Comparison of ENCODE assay signal across 1 cellular context in the genomic region with DNA sequence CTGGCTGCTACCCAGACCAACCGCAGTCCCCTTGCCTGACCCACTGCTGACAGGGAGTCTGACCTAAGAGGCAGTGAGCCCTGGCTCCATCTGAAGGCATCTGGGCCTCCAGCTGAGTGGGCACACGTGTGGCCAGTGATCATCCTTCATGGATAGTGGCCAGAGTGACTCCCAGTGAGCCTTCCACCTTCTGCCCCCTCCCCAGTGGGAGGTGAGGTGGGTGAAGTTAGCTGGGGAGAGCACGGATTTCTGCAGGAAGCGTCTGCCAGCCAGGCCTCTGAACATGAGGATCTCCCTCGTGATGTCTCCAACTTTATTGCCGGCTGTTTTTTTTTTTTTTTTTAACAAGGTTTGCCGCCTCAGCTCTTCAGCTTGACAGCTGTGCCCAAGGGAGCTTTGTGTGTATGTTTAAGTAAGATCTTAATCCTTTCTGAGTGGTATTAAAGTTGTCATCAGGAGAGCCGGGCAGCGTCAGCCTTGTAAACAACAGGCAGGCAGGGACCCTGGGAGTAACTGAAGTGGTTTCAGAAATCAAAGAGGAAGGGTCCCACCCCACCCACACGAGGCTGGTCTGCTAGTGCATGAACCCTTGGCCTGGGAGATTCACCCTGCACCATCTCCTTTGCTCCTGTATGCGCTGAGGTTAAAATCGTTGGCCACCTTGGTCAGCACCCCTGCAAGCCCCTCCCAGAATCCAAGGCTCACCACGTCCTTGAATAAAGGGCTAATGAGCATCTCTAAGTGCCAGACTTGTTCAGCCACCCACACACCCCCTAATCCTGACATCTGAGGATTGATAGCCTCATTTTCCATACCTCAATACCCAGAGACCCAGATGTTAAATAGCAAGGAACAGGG.
TF ChIP-seq lines count a peak whose summit lies in the region.

No MANE protein-coding gene starts in this region.

TF ChIP-seq in H1, 55 proteins besides CTCF, POLR2A, EP300 and RAD21:
- no peak for TF ChIP-seq GTF2F1 (IDR thresholded peaks at IDR 0.05; ENCODE audit: borderline replicate concordance, low read depth, low read length)
- no peak for TF ChIP-seq BCL11A (IDR thresholded peaks at IDR 0.05; ENCODE audit: low read depth in 2 of 2, low read length in 2 of 2)
- TF ChIP-seq, protein P1, sequence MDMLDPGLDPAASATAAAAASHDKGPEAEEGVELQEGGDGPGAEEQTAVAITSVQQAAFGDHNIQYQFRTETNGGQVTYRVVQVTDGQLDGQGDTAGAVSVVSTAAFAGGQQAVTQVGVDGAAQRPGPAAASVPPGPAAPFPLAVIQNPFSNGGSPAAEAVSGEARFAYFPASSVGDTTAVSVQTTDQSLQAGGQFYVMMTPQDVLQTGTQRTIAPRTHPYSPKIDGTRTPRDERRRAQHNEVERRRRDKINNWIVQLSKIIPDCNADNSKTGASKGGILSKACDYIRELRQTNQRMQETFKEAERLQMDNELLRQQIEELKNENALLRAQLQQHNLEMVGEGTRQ (IDR thresholded peaks at IDR 0.05; ENCODE audit: low read length) = no peak
- TF ChIP-seq, protein P2, sequence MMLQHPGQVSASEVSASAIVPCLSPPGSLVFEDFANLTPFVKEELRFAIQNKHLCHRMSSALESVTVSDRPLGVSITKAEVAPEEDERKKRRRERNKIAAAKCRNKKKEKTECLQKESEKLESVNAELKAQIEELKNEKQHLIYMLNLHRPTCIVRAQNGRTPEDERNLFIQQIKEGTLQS (IDR thresholded peaks at IDR 0.05; ENCODE audit: insufficient read depth, low read depth, low read length) = no peak
- no peak for TF ChIP-seq SIN3A (conservative IDR thresholded peaks at IDR 0.05 in 1 of 2, IDR thresholded peaks at IDR 0.05 in 1 of 2; ENCODE audit: low read depth in 1 of 2, low read length in 2 of 2)
- TF ChIP-seq NRF1 (IDR thresholded peaks at IDR 0.05; ENCODE audit: low read depth, low read length) = no peak
- TF ChIP-seq CHD1 (IDR thresholded peaks at IDR 0.05; ENCODE audit: low read depth, low read length) = no peak
- no peak for TF ChIP-seq BRCA1 (IDR thresholded peaks at IDR 0.05; ENCODE audit: low read depth, low read length)
- TF ChIP-seq SIX5 (IDR thresholded peaks at IDR 0.05; ENCODE audit: low read depth, low read length) = no peak
- TF ChIP-seq GABPA (IDR thresholded peaks at IDR 0.05; ENCODE audit: borderline replicate concordance, insufficient read depth, low read length) = no peak
- no peak for TF ChIP-seq SP4 (IDR thresholded peaks at IDR 0.05; ENCODE audit: low read length)
- no peak for TF ChIP-seq TEAD4 (IDR thresholded peaks at IDR 0.05; ENCODE audit: low read depth, low read length)
- no peak for TF ChIP-seq RXRA (IDR thresholded peaks at IDR 0.05; ENCODE audit: insufficient read depth, low read depth, low read length)
- TF ChIP-seq SP1 (IDR thresholded peaks at IDR 0.05; ENCODE audit: low read depth, low read length) = no peak
- TF ChIP-seq, protein P3, sequence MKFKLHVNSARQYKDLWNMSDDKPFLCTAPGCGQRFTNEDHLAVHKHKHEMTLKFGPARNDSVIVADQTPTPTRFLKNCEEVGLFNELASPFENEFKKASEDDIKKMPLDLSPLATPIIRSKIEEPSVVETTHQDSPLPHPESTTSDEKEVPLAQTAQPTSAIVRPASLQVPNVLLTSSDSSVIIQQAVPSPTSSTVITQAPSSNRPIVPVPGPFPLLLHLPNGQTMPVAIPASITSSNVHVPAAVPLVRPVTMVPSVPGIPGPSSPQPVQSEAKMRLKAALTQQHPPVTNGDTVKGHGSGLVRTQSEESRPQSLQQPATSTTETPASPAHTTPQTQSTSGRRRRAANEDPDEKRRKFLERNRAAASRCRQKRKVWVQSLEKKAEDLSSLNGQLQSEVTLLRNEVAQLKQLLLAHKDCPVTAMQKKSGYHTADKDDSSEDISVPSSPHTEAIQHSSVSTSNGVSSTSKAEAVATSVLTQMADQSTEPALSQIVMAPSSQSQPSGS (IDR thresholded peaks at IDR 0.05; ENCODE audit: low read length) = no peak
- TF ChIP-seq YY1 (IDR thresholded peaks at IDR 0.05; ENCODE audit: low read depth, low read length) = no peak
